Comparison of ENCODE assay signal across 9 cellular contexts in genomic region chr11:64887234-64887756, GRCh38. TPM values are rescaled to one million over a fixed set of nuclear protein-coding genes. Genes with fewer than 3 reads are reported as not detected.
DNase-seq lines count a peak whose midpoint lies in the region; TF ChIP-seq lines count a peak whose summit lies in the region.
"Had no signal": no experiment of that assay in that cellular context is flagged by ENCODE, and none has a peak within 500 bp of the region (broad histone marks: within the 10 kb centered on the region; RNA-seq: fewer than 3 reads in every experiment).

No MANE protein-coding gene starts in this region.

- peak overlapping the region; percentile 78 for H3K27ac Mint-ChIP-seq in T-helper 2 cell treated with Interferon-gamma antibody and Interleukin-4, amounts not matched to agents 5 μg/mL and 100 μg/mL, for 36 hours

- no peak for DNase-seq in T-helper 2 cell treated with Interferon-gamma antibody and Interleukin-4, amounts not matched to agents 5 μg/mL and 100 μg/mL, for 36 hours (ENCODE audit: low spot score)
- no peak for DNase-seq in T-helper 2 cell
- DNase-seq in NT2/D1 (ENCODE audit: low read depth, low spot score) = no peak
- DNase-seq in esophagus squamous epithelium (lab: John Stamatoyannopoulos, UW) = no peak
- no peak for DNase-seq in smooth muscle cell (lab: John Stamatoyannopoulos, UW; ENCODE audit: unreplicated experiment)
- DNase-seq in adrenal gland = no peak
- no peak for DNase-seq in AML-193 (lab: John Stamatoyannopoulos, UW)
- no peak for DNase-seq in lower leg skin (ENCODE audit: low spot score in 2 of 2)
- DNase-seq: HFFc6 had no signal

- intact Hi-C loops in esophagus squamous epithelium (cut with DNase I) (no loop called here), adrenal gland (cut with DNase I) (no loop called here), lower leg skin (cut with DNase I; ENCODE audit: low total_unique reads) (no loop called here)

- H3K36me3 ChIP-seq in NT2/D1 (ENCODE audit: insufficient read depth, insufficient read length, low read length) (no peaks in the 10 kb centered on the region), esophagus squamous epithelium (no peaks in the 10 kb centered on the region), smooth muscle cell (ENCODE audit: low read depth) (no peaks in the 10 kb centered on the region), adrenal gland (replicated peaks in 1 of 2) (no peaks in the 10 kb centered on the region)

- no peaks in the 10 kb centered on the region for H3K9me3 Mint-ChIP-seq in T-helper 2 cell treated with Interferon-gamma antibody and Interleukin-4, amounts not matched to agents 5 μg/mL and 100 μg/mL, for 36 hours
- H3K9me3 Mint-ChIP-seq: HFFc6 had no signal

- no peaks in the 10 kb centered on the region for H4K20me1 ChIP-seq in smooth muscle cell (ENCODE audit: low read depth)

- H3K9me3 ChIP-seq in NT2/D1 (ENCODE audit: insufficient read depth, low read length) (no peaks in the 10 kb centered on the region), esophagus squamous epithelium (no peaks in the 10 kb centered on the region), smooth muscle cell (replicated peaks; ENCODE audit: low read depth) (no peaks in the 10 kb centered on the region), adrenal gland (replicated peaks in 1 of 3) (no peaks in the 10 kb centered on the region)

- H3K27me3 Mint-ChIP-seq in T-helper 2 cell treated with Interferon-gamma antibody and Interleukin-4, amounts not matched to agents 5 μg/mL and 100 μg/mL, for 36 hours (ENCODE audit: low read depth) = no peaks in the 10 kb centered on the region

- H3K4me1 ChIP-seq in NT2/D1 (ENCODE audit: insufficient read depth, insufficient read length) (peaks cover 21% of the 10 kb centered on the region), esophagus squamous epithelium (peaks cover 4 to 25% (median 11%) of the 10 kb centered on the region in 3 donors), smooth muscle cell (ENCODE audit: low read depth) (peaks cover 18% of the 10 kb centered on the region), adrenal gland (replicated peaks in 1 of 2) (peaks cover 4 to 11% of the 10 kb centered on the region in 2 donors)

- H3K27me3 ChIP-seq in NT2/D1 (ENCODE audit: insufficient read depth, insufficient read length) = peaks cover 2% of the 10 kb centered on the region
- H3K27me3 ChIP-seq in esophagus squamous epithelium = no peaks in the 10 kb centered on the region
- H3K27me3 ChIP-seq in smooth muscle cell (ENCODE audit: low read depth) = no peaks in the 10 kb centered on the region
- no peaks in the 10 kb centered on the region for H3K27me3 ChIP-seq in adrenal gland

- H3K27ac ChIP-seq in esophagus squamous epithelium = peak overlapping the region; percentile 65 to 74 (median 67)
- H3K27ac ChIP-seq in smooth muscle cell (ENCODE audit: low read depth) = peak overlapping the region; percentile 58
- peak overlapping the region in 1 of 5 donors; percentile 48 for H3K27ac ChIP-seq in adrenal gland

- peak overlapping the region; percentile 82 for H3K4me2 ChIP-seq in smooth muscle cell

- peak overlapping the region; percentile 69 for H2AFZ ChIP-seq in smooth muscle cell (ENCODE audit: low read depth)

- TF ChIP-seq POLR2A in esophagus squamous epithelium (IDR thresholded peaks at IDR 0.05) = no peak
- TF ChIP-seq POLR2A in adrenal gland (IDR thresholded peaks at IDR 0.05) = no peak
- TF ChIP-seq POLR2A in lower leg skin (IDR thresholded peaks at IDR 0.05) = no peak

- H3K4me3 Mint-ChIP-seq in T-helper 2 cell treated with Interferon-gamma antibody and Interleukin-4, amounts not matched to agents 5 μg/mL and 100 μg/mL, for 36 hours = no peak overlapping the region

- H3K4me1 Mint-ChIP-seq in T-helper 2 cell treated with Interferon-gamma antibody and Interleukin-4, amounts not matched to agents 5 μg/mL and 100 μg/mL, for 36 hours (ENCODE audit: low read depth) = peaks cover 31% of the 10 kb centered on the region

- H3K4me3 ChIP-seq in NT2/D1 (ENCODE audit: insufficient read length, low read depth) = no peak overlapping the region
- peak overlapping the region in 1 of 4 donors; percentile 50 for H3K4me3 ChIP-seq in esophagus squamous epithelium
- no peak overlapping the region for H3K4me3 ChIP-seq in smooth muscle cell
- no peak overlapping the region for H3K4me3 ChIP-seq in adrenal gland
- no peak overlapping the region for H3K4me3 ChIP-seq in lower leg skin (ENCODE audit: low read depth, poor library complexity, severe bottlenecking)

- TF ChIP-seq CTCF in esophagus squamous epithelium (IDR thresholded peaks at IDR 0.05) (no peak), smooth muscle cell (IDR thresholded peaks at IDR 0.05; ENCODE audit: borderline replicate concordance, insufficient read depth, poor library complexity, severe bottlenecking) (no peak), adrenal gland (IDR thresholded peaks at IDR 0.05) (no peak), lower leg skin (IDR thresholded peaks at IDR 0.05) (no peak)

- no peaks in the 10 kb centered on the region for H3K36me3 Mint-ChIP-seq in T-helper 2 cell treated with Interferon-gamma antibody and Interleukin-4, amounts not matched to agents 5 μg/mL and 100 μg/mL, for 36 hours (ENCODE audit: low read depth)

- WGBS in esophagus squamous epithelium, 2 donors = 69 to 71% methylated on average over 6 to 8 of the region's 8 CpGs
- WGBS in smooth muscle cell (ENCODE audit: low lambda C conversion rate) = 70% methylated on average over 8 of the region's 8 CpGs
- WGBS in adrenal gland, 4 donors = 81 to 85% (median 83%) methylated on average over 8 of the region's 8 CpGs
- 77 to 78% methylated on average over 8 of the region's 8 CpGs for WGBS in lower leg skin, 2 donors

- peaks cover 14% of the 10 kb centered on the region for H3F3A ChIP-seq in smooth muscle cell (ENCODE audit: low read depth)

- peak overlapping the region; percentile 58 for H3K9ac ChIP-seq in NT2/D1 (ENCODE audit: insufficient read length, low read depth)
- H3K9ac ChIP-seq in smooth muscle cell (ENCODE audit: low read depth) = no peak overlapping the region

- H3K79me2 ChIP-seq in smooth muscle cell (ENCODE audit: low read depth) = no peaks in the 10 kb centered on the region

RNA-seq across cellular contexts. Expression of gene EHD1, which starts 8.9 kb away (rescaled TPM):
- 10 to 100 TPM; 29.5 to 44.0 (median 31.8) TPM for total RNA-seq in esophagus squamous epithelium
- 30.9 and 59.8 TPM in 2 replicates for total RNA-seq in smooth muscle cell
- 42.8 and 46.7 TPM in 2 replicates for polyA plus RNA-seq in smooth muscle cell
- total RNA-seq in adrenal gland = 100 to 1,000 TPM in 1 of 8 donors, 10 to 100 TPM in 7; 38.5 to 107 (median 57.1) TPM
- 10 to 100 TPM; 14.3 to 50.4 (median 20.0) TPM for polyA plus RNA-seq in adrenal gland
- total RNA-seq in lower leg skin = 10 to 100 TPM; 81.0 to 98.9 (median 90.5) TPM

RNA-seq across cellular contexts. Expression of gene ATG2A, which starts 29.7 kb away (rescaled TPM):
- total RNA-seq in esophagus squamous epithelium (10 to 100 TPM; 14.1 to 26.1 (median 19.6) TPM), smooth muscle cell (4.8 and 4.9 TPM in 2 replicates), adrenal gland (10 to 100 TPM; 27.2 to 43.5 (median 34.3) TPM), lower leg skin (100 to 1,000 TPM in 1 of 4 donors, 10 to 100 TPM in 3; 73.8 to 118 (median 91.2) TPM)
- polyA plus RNA-seq in smooth muscle cell (6.2 and 8.6 TPM in 2 replicates), adrenal gland (10 to 100 TPM in 2 of 3 donors, 1 to 10 TPM in 1; 3.6 to 43.3 (median 32.4) TPM)

RNA-seq across cellular contexts. Expression of gene PPP2R5B, which starts 37.2 kb away (rescaled TPM):
- total RNA-seq in esophagus squamous epithelium (10 to 100 TPM in 1 of 4 donors, 1 to 10 TPM in 3; 7.7 to 10.5 (median 8.6) TPM), smooth muscle cell (14.9 and 20.7 TPM in 2 replicates), adrenal gland (10 to 100 TPM; 11.4 to 26.6 (median 21.2) TPM), lower leg skin (10 to 100 TPM; 21.8 to 43.6 (median 34.0) TPM)
- polyA plus RNA-seq in smooth muscle cell (32.7 and 36.6 TPM in 2 replicates), adrenal gland (10 to 100 TPM; 10.7 to 51.3 (median 25.6) TPM)

RNA-seq across cellular contexts. Expression of gene CDC42BPG, which starts 42.8 kb away (rescaled TPM):
- 10 to 100 TPM; 16.4 to 48.5 (median 25.0) TPM for total RNA-seq in esophagus squamous epithelium
- 3.0 and 4.7 TPM in 2 replicates for total RNA-seq in smooth muscle cell
- 1.7 and 5.9 TPM in 2 replicates for polyA plus RNA-seq in smooth muscle cell
- total RNA-seq in adrenal gland = 10 to 100 TPM in 2 of 8 donors, 1 to 10 TPM in 6; 4.9 to 12.9 (median 9.1) TPM
- 1 to 10 TPM; 3.3 to 7.4 (median 4.9) TPM for polyA plus RNA-seq in adrenal gland
- total RNA-seq in lower leg skin = 10 to 100 TPM; 40.3 to 81.3 (median 50.1) TPM

RNA-seq across cellular contexts. Expression of gene GPHA2, which starts 48.4 kb away (rescaled TPM):
- total RNA-seq in esophagus squamous epithelium (not detected), smooth muscle cell (not detected in 2 replicates), adrenal gland (not detected), lower leg skin (not detected)
- polyA plus RNA-seq in smooth muscle cell (0.40 TPM in 1 of 2 replicates, not detected in the other), adrenal gland (under 1 TPM in 1 of 3 donors, not detected in 2; 0.67 TPM)
- total RNA-seq: HFFc6 had no signal
